ENCODE assay signal across 8 cellular contexts in genomic region chr9:75889577-75889976, GRCh38. TPM values are rescaled to one million over a fixed set of nuclear protein-coding genes. Genes with fewer than 3 reads are reported as not detected.
A peak's percentile ranks its signal among the peaks of the same experiment; 100 is the strongest.
DNase-seq lines count a peak whose midpoint lies in the region; ATAC-seq and TF ChIP-seq lines count a peak whose summit lies in the region.

No MANE protein-coding gene starts in this region.

- WGBS in mesodermal cell (ENCODE audit: insufficient coverage in 2 of 2), 2 experiments: 0% methylated on average over 1 of the region's 7 CpGs; no CpG with 5 or more reads in 1 of the 2 experiments

- DNase-seq in AG09309 (ENCODE audit: low read depth) (no peak), caudate nucleus (lab: John Stamatoyannopoulos, UW) (no peak), OCI-M2 (lab: John Stamatoyannopoulos, UW; ENCODE audit: unreplicated experiment) (no peak), GM13977 (ENCODE audit: low spot score) (no peak)

- peaks cover 17% of the 10 kb centered on the region for H3K4me1 ChIP-seq in mesodermal cell (ENCODE audit: control insufficient read depth, insufficient read depth, low read length, poor library complexity, severe bottlenecking)

- H3K9me3 ChIP-seq in KOPT-K1 (ENCODE audit: insufficient read depth, low read length, poor library complexity, severe bottlenecking) (no peaks in the 10 kb centered on the region), mesodermal cell (ENCODE audit: control insufficient read depth, low read length) (no peaks in the 10 kb centered on the region)

- TF ChIP-seq CTCF in AG09309 (IDR thresholded peaks at IDR 0.05; ENCODE audit: control insufficient read depth, insufficient read depth, low read depth, low read length, missing control alignments) (no peak), GM13977 (IDR thresholded peaks at IDR 0.05; ENCODE audit: extremely low read depth, insufficient read depth, missing control alignments) (no peak)

- no peaks in the 10 kb centered on the region for H3K36me3 ChIP-seq in KOPT-K1 (ENCODE audit: insufficient read depth, low read length)
- H3K36me3 ChIP-seq in mesodermal cell (ENCODE audit: control insufficient read depth, insufficient read depth, low read length): no peaks in the 10 kb centered on the region

- in situ Hi-C loops in GM13977 (cut with MboI; ENCODE audit: low pct_unique_long_range_greater_than_20kb, low sequenced_read_pairs, unreplicated experiment): no loop called here

- ATAC-seq in HG02884 (IDR thresholded peaks at IDR 0.05; ENCODE audit: unreplicated experiment) (no peak), GM21619 (IDR thresholded peaks at IDR 0.05; ENCODE audit: unreplicated experiment) (no peak)

- H3K27ac ChIP-seq in KOPT-K1 (ENCODE audit: low read depth, low read length, poor library complexity, severe bottlenecking): peak overlapping the region; percentile 57
- peak overlapping the region; percentile 83 for H3K27ac ChIP-seq in caudate nucleus (ENCODE audit: low read depth, low read length)
- H3K27ac ChIP-seq in mesodermal cell (ENCODE audit: low read depth, low read length, severe bottlenecking): no peak overlapping the region

- H3K4me3 ChIP-seq in AG09309 (ENCODE audit: control insufficient read depth, low read depth, low read length) (peak overlapping the region; percentile 65), mesodermal cell (ENCODE audit: extremely low read depth, insufficient read depth, low read length, poor library complexity, severe bottlenecking) (peak overlapping the region; percentile 76)

RNA-seq across cellular contexts. Expression of gene PCSK5, which starts 0.9 kb away (rescaled TPM):
- polyA plus RNA-seq in mesodermal cell (2013, experiment 1 of 2): 11.6 TPM
- 9.9 TPM for polyA plus RNA-seq in mesodermal cell (2013, experiment 2 of 2)
